Comparison of ENCODE assay signal across 1 cellular context in the genomic region with DNA sequence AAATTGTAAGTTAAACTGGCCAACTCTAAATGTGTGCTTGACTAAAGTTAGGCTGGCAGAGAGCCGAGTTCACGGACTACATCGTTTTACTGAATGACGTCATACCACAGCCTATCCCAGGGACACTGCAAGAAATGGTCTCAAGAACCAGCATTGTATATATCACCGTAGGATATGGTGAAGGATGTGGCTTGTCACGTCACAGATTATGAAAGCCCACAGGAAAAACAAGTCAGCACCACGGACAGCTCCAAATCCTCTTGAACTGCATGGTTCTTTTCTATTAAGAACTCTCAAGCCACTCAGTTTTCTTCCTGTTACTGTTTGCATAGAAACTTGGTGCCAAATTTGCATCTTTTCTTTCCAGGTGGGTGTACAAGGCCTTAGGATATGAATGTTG.
TF ChIP-seq lines count a peak whose summit lies in the region.

No MANE protein-coding gene starts in this region.

TF ChIP-seq in HCT116, 20 proteins besides CTCF, POLR2A, EP300 and RAD21 (continued from another document):
- TF ChIP-seq, protein P1, sequence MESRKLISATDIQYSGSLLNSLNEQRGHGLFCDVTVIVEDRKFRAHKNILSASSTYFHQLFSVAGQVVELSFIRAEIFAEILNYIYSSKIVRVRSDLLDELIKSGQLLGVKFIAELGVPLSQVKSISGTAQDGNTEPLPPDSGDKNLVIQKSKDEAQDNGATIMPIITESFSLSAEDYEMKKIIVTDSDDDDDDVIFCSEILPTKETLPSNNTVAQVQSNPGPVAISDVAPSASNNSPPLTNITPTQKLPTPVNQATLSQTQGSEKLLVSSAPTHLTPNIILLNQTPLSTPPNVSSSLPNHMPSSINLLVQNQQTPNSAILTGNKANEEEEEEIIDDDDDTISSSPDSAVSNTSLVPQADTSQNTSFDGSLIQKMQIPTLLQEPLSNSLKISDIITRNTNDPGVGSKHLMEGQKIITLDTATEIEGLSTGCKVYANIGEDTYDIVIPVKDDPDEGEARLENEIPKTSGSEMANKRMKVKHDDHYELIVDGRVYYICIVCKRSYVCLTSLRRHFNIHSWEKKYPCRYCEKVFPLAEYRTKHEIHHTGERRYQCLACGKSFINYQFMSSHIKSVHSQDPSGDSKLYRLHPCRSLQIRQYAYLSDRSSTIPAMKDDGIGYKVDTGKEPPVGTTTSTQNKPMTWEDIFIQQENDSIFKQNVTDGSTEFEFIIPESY (IDR thresholded peaks at IDR 0.05; ENCODE audit: extremely low read depth, insufficient replicate concordance, low read length), result no peak
